In genomic region chr3:185825379-185825638, GRCh38 we compare ENCODE assay signal across 7 cellular contexts. TPM values are rescaled to one million over a fixed set of nuclear protein-coding genes. Genes with fewer than 3 reads are reported as not detected.
A peak's percentile ranks its signal among the peaks of the same experiment; 100 is the strongest.
DNase-seq lines count a peak whose midpoint lies in the region; ATAC-seq, FAIRE-seq and TF ChIP-seq lines count a peak whose summit lies in the region.

No MANE protein-coding gene starts in this region.

- no peak for TF ChIP-seq CTCF in Peyer's patch (IDR thresholded peaks at IDR 0.05)
- TF ChIP-seq CTCF in fibroblast of villous mesenchyme (IDR thresholded peaks at IDR 0.05; ENCODE audit: insufficient read depth, low read depth, low read length), result no peak

- TF ChIP-seq POLR2A in Peyer's patch (IDR thresholded peaks at IDR 0.05), result no peak

- intact Hi-C loops in left colon (cut with DNase I, micrococcal nuclease), result no loop called here

- DNase-seq in Peyer's patch, result no peak
- DNase-seq in fibroblast of villous mesenchyme (ENCODE audit: low read depth), result no peak
- no peak for DNase-seq in small intestine
- DNase-seq in middle frontal gyrus (ENCODE audit: extremely low spot score, low spot score), result no peak
- DNase-seq in left colon, result no peak

- H3K9me3 ChIP-seq in Peyer's patch, result no peaks in the 10 kb centered on the region
- no peaks in the 10 kb centered on the region for H3K9me3 ChIP-seq in small intestine (ENCODE audit: control insufficient read depth, low read depth)

- no peaks in the 10 kb centered on the region for H3K36me3 ChIP-seq in Peyer's patch
- no peaks in the 10 kb centered on the region for H3K36me3 ChIP-seq in small intestine (ENCODE audit: control insufficient read depth in 2 of 2, insufficient read depth in 2 of 2, low read length in 2 of 2)

- no peaks in the 10 kb centered on the region for H3K27me3 ChIP-seq in Peyer's patch
- no peaks in the 10 kb centered on the region for H3K27me3 ChIP-seq in small intestine (ENCODE audit: control insufficient read depth in 2 of 2, insufficient read depth in 2 of 2, low read length in 2 of 2)

- H3K4me3 ChIP-seq in Peyer's patch (peak overlapping the region; percentile 51 to 92 (median 67)), fibroblast of villous mesenchyme (ENCODE audit: low read depth, low read length) (peak overlapping the region; percentile 82), small intestine (ENCODE audit: low read depth in 1 of 2, low read length in 2 of 2) (peak overlapping the region; percentile 76 to 97)

- peak; percentile 34 for ATAC-seq in GM21381 (IDR thresholded peaks at IDR 0.05; ENCODE audit: unreplicated experiment)
- ATAC-seq in left colon, result no peak
- ATAC-seq in GM18861 (IDR thresholded peaks at IDR 0.05; ENCODE audit: unreplicated experiment), result no peak

- no peak for FAIRE-seq in small intestine (lab: Jason Lieb, UNC)

- peak overlapping the region; percentile 65 to 98 (median 88) for H3K27ac ChIP-seq in Peyer's patch
- H3K27ac ChIP-seq in small intestine (ENCODE audit: low read depth in 1 of 2, low read length in 1 of 2), result peak overlapping the region; percentile 90

- H3K4me1 ChIP-seq in Peyer's patch (peaks cover 0 to 15% (median 8%) of the 10 kb centered on the region in 4 donors), small intestine (ENCODE audit: control insufficient read depth in 2 of 2, insufficient read depth in 1 of 2, low read depth in 1 of 2, low read length in 1 of 2) (no peaks in the 10 kb centered on the region)

- WGBS in small intestine, 3 donors, result 1% methylated on average over 17 to 47 of the region's 47 CpGs; no CpG with 5 or more reads in 1 of the 3 donors

RNA-seq across cellular contexts. Expression of gene IGF2BP2, which starts 0.5 kb away (rescaled TPM):
- 100 to 1,000 TPM in 2 of 4 donors, 10 to 100 TPM in 2; 61.9 to 116 (median 99.8) TPM for total RNA-seq in Peyer's patch
- 62.5 and 67.8 TPM in 2 replicates for total RNA-seq in fibroblast of villous mesenchyme
- 10 to 100 TPM; 12.1 to 30.2 (median 15.7) TPM for polyA plus RNA-seq in small intestine
- total RNA-seq in left colon, result 10 to 100 TPM; 48.1 to 73.0 TPM
